Comparison of ENCODE assay signal across 9 cellular contexts in genomic region chr16:31143036-31143888, GRCh38. TPM values are rescaled to one million over a fixed set of nuclear protein-coding genes. Genes with fewer than 3 reads are reported as not detected.
A peak's percentile ranks its signal among the peaks of the same experiment; 100 is the strongest.
DNase-seq lines count a peak whose midpoint lies in the region; ATAC-seq, FAIRE-seq and TF ChIP-seq lines count a peak whose summit lies in the region.
"Had no signal": no experiment of that assay in that cellular context is flagged by ENCODE, and none has a peak within 500 bp of the region (broad histone marks: within the 10 kb centered on the region; RNA-seq: fewer than 3 reads in every experiment).

No MANE protein-coding gene starts in this region.

- H3K27ac Mint-ChIP-seq in activated naive CD4-positive, alpha-beta T cell treated with anti-CD3 and anti-CD28 coated beads, Interleukin-2, amount 10 ng/mL, durations not matched to agents 7 days and 5 days: peak overlapping the region; percentile 49
- H3K27ac Mint-ChIP-seq in astrocyte (ENCODE audit: unreplicated experiment) (no peak overlapping the region), mesothelial cell of epicardium (no peak overlapping the region), type B pancreatic cell (no peak overlapping the region)

- H3K27ac ChIP-seq in astrocyte (ENCODE audit: low read depth, low read length) (no peak overlapping the region), brain microvascular endothelial cell (no peak overlapping the region)

- peak overlapping the region; percentile 66 for H3K9ac ChIP-seq in astrocyte (ENCODE audit: low read length)

- in situ Hi-C loops in brain microvascular endothelial cell (cut with HindIII; ENCODE audit: low pct_ligation_motif_present, low sequenced_read_pairs): no loop called here

- H3K36me3 ChIP-seq in astrocyte (ENCODE audit: insufficient read depth, low read length) (no peaks in the 10 kb centered on the region), brain microvascular endothelial cell (replicated peaks) (no peaks in the 10 kb centered on the region)

- peaks cover 45% of the 10 kb centered on the region for H3K27me3 Mint-ChIP-seq in activated naive CD4-positive, alpha-beta T cell treated with anti-CD3 and anti-CD28 coated beads, Interleukin-2, amount 10 ng/mL, durations not matched to agents 7 days and 5 days
- peaks cover 25% of the 10 kb centered on the region for H3K27me3 Mint-ChIP-seq in astrocyte (ENCODE audit: low read depth, unreplicated experiment)
- H3K27me3 Mint-ChIP-seq in mesothelial cell of epicardium (ENCODE audit: low read depth): peaks cover 29% of the 10 kb centered on the region
- peaks cover 23% of the 10 kb centered on the region for H3K27me3 Mint-ChIP-seq in type B pancreatic cell

- H3K27me3 ChIP-seq in astrocyte (ENCODE audit: insufficient read depth, low read length): peaks cover 25% of the 10 kb centered on the region
- peaks cover 8% of the 10 kb centered on the region for H3K27me3 ChIP-seq in brain microvascular endothelial cell (replicated peaks)

- H3K9me3 ChIP-seq in astrocyte (ENCODE audit: insufficient read depth, low read depth, low read length): no peaks in the 10 kb centered on the region

- CTCF ChIA-PET in activated naive CD4-positive, alpha-beta T cell treated with anti-CD3 and anti-CD28 coated beads, Interleukin-2, amount 10 ng/mL, durations not matched to agents 7 days and 5 days (lab: Charles Lee): interaction anchor here (0.8 to 3.1 kb wide), 20 partner anchors 7 to 208 kb away, joined by 3 to 23 read pairs (median 6); partner anchors contain the start of genes FUS, HSD3B7, KAT8 and PRSS36

- H4K20me1 ChIP-seq in astrocyte (ENCODE audit: insufficient read depth, low read length): no peaks in the 10 kb centered on the region

- no peaks in the 10 kb centered on the region for H3K36me3 Mint-ChIP-seq in activated naive CD4-positive, alpha-beta T cell treated with anti-CD3 and anti-CD28 coated beads, Interleukin-2, amount 10 ng/mL, durations not matched to agents 7 days and 5 days
- no peaks in the 10 kb centered on the region for H3K36me3 Mint-ChIP-seq in astrocyte (ENCODE audit: low read depth, unreplicated experiment)
- H3K36me3 Mint-ChIP-seq in mesothelial cell of epicardium: no peaks in the 10 kb centered on the region
- no peaks in the 10 kb centered on the region for H3K36me3 Mint-ChIP-seq in type B pancreatic cell

- peak overlapping the region; percentile 97 for H2AFZ ChIP-seq in astrocyte (ENCODE audit: low read depth, low read length)

- H3K4me2 ChIP-seq in astrocyte (ENCODE audit: low read length): peak overlapping the region; percentile 96

- TF ChIP-seq CTCF in astrocyte (IDR thresholded peaks at IDR 0.05; ENCODE audit: insufficient read depth, low read depth, low read length) (no peak), mesothelial cell of epicardium (IDR thresholded peaks at IDR 0.05; ENCODE audit: unreplicated experiment) (no peak), type B pancreatic cell (conservative IDR thresholded peaks at IDR 0.05) (no peak), brain microvascular endothelial cell (IDR thresholded peaks at IDR 0.05; ENCODE audit: low read depth, low read length, missing control alignments) (no peak)

- FAIRE-seq in astrocyte (lab: Jason Lieb, UNC): no peak

- H3K4me3 ChIP-seq in astrocyte (ENCODE audit: insufficient read depth, low read depth, low read length): peak overlapping the region; percentile 49
- no peak overlapping the region for H3K4me3 ChIP-seq in brain microvascular endothelial cell (ENCODE audit: low read depth, low read length)

- ATAC-seq in HG03469 (IDR thresholded peaks at IDR 0.05; ENCODE audit: unreplicated experiment) (no peak), HG02623 (IDR thresholded peaks at IDR 0.05; ENCODE audit: unreplicated experiment) (no peak)

- peaks cover 22% of the 10 kb centered on the region for H3K4me1 ChIP-seq in astrocyte (ENCODE audit: insufficient read depth, low read length)

- no peaks in the 10 kb centered on the region for H3K9me3 Mint-ChIP-seq in activated naive CD4-positive, alpha-beta T cell treated with anti-CD3 and anti-CD28 coated beads, Interleukin-2, amount 10 ng/mL, durations not matched to agents 7 days and 5 days
- H3K9me3 Mint-ChIP-seq in astrocyte (ENCODE audit: unreplicated experiment) (peaks cover 5% of the 10 kb centered on the region), mesothelial cell of epicardium (no peaks in the 10 kb centered on the region), type B pancreatic cell (no peaks in the 10 kb centered on the region)

- peaks cover 26% of the 10 kb centered on the region for H3K4me1 Mint-ChIP-seq in activated naive CD4-positive, alpha-beta T cell treated with anti-CD3 and anti-CD28 coated beads, Interleukin-2, amount 10 ng/mL, durations not matched to agents 7 days and 5 days
- H3K4me1 Mint-ChIP-seq in astrocyte (ENCODE audit: low read depth, unreplicated experiment) (peaks cover 8% of the 10 kb centered on the region), mesothelial cell of epicardium (peaks cover 32% of the 10 kb centered on the region), type B pancreatic cell (ENCODE audit: unreplicated experiment) (peaks cover 9% of the 10 kb centered on the region)

- no peaks in the 10 kb centered on the region for H3K79me2 ChIP-seq in astrocyte (ENCODE audit: insufficient read depth, low read length)

- peak overlapping the region; percentile 37 for H3K4me3 Mint-ChIP-seq in activated naive CD4-positive, alpha-beta T cell treated with anti-CD3 and anti-CD28 coated beads, Interleukin-2, amount 10 ng/mL, durations not matched to agents 7 days and 5 days
- H3K4me3 Mint-ChIP-seq in astrocyte (ENCODE audit: unreplicated experiment) (no peak overlapping the region), mesothelial cell of epicardium (peak overlapping the region; percentile 47), type B pancreatic cell (peak overlapping the region; percentile 70)

- no peak for DNase-seq in activated naive CD4-positive, alpha-beta T cell treated with anti-CD3 and anti-CD28 coated beads, Interleukin-2, amount 10 ng/mL, durations not matched to agents 7 days and 5 days
- no peak for DNase-seq in activated naive CD4-positive, alpha-beta T cell (lab: John Stamatoyannopoulos, UW)
- DNase-seq in astrocyte (ENCODE audit: low read depth) (no peak), mesothelial cell of epicardium (ENCODE audit: low spot score in 2 of 2, unreplicated experiment in 2 of 2) (no peak), type B pancreatic cell (ENCODE audit: extremely low spot score, unreplicated experiment) (no peak), brain microvascular endothelial cell (no peak)

RNA-seq across cellular contexts. Expression of gene PRSS36, which starts 6.6 kb away (rescaled TPM):
- 0.19 and 0.41 TPM in 2 replicates for total RNA-seq in astrocyte
- total RNA-seq in mesothelial cell of epicardium: 0.96 to 1.7 TPM (median 1.4 TPM) in 3 replicates
- 1.8 and 2.0 TPM in 2 replicates for total RNA-seq in type B pancreatic cell (ENCODE audit: low replicate concordance)

RNA-seq across cellular contexts. Expression of gene PRSS8, which starts 7.7 kb away (rescaled TPM):
- total RNA-seq in astrocyte: 3.9 and 9.5 TPM in 2 replicates
- 79.1 to 84.3 TPM (median 79.9 TPM) in 3 replicates for total RNA-seq in mesothelial cell of epicardium
- total RNA-seq in type B pancreatic cell (ENCODE audit: low replicate concordance): 84.7 and 205 TPM in 2 replicates
- total RNA-seq: pulmonary artery endothelial cell had no signal

RNA-seq across cellular contexts. Expression of gene KAT8, which starts 25.8 kb away (rescaled TPM):
- total RNA-seq in astrocyte (27.3 and 33.5 TPM in 2 replicates), mesothelial cell of epicardium (72.1 to 76.4 TPM (median 75.7 TPM) in 3 replicates), type B pancreatic cell (ENCODE audit: low replicate concordance) (54.4 and 70.3 TPM in 2 replicates)

RNA-seq across cellular contexts. Expression of gene BCKDK, which starts 35.1 kb away (rescaled TPM):
- total RNA-seq in astrocyte: 44.9 and 47.7 TPM in 2 replicates
- total RNA-seq in mesothelial cell of epicardium: 36.4 to 37.3 TPM (median 37.0 TPM) in 3 replicates
- total RNA-seq in type B pancreatic cell (ENCODE audit: low replicate concordance): 38.5 and 44.5 TPM in 2 replicates

RNA-seq across cellular contexts. Expression of gene FUS, which starts 36.7 kb away (rescaled TPM):
- total RNA-seq in astrocyte (250 and 309 TPM in 2 replicates), mesothelial cell of epicardium (718 to 743 TPM (median 733 TPM) in 3 replicates), type B pancreatic cell (ENCODE audit: low replicate concordance) (400 and 654 TPM in 2 replicates)
